1 cellular context compared by ENCODE assay signal in the genomic region with DNA sequence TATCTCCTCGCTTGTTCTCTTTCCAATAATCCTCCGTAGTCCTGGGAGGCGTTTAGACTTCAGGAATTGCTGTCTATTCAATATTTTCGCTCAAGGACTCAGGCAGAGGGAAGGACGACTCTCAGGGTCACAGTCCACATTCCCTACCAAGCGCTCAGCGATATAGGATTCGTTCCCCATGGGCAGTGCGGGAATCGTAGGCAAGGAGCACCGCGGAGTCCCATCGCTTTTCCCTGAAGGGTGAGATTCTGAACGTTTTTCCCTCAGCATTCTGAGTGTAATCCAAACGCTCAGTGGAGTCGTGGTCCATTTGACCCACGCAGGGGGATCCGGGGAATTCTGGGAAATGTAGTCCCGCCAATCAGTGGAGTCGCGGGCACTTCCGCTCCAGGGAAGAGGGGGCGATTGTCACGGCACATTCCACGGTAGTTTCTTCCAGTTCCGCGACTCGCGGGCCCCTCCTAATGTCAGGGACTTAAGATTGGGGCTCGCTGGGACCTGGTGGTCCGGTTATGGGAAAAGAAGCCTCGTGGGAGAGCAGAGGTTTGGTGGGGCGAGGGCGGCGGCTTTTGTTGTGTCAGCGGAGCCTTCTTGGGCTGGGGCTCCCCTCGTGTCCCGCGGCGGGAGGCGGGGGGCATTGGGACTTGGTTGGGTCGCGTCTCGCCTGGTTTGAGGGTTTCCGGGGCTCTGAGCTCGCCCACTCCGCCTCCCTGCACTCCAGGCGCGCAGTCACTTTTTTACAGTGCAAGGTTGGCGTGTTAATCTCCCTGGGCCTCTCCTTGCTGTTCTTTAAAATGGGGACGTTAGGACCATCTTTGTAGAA.
TF ChIP-seq lines count a peak whose summit lies in the region.

A gene (plus strand): TSS at position 364 of the 823 bp plus-strand sequence. CDS start 3,079 bp downstream, outside the sequence.

TF ChIP-seq in K562, 482 proteins besides CTCF, POLR2A, EP300 and RAD21 (continued from another document and continues in another):
- TF ChIP-seq, protein P1, sequence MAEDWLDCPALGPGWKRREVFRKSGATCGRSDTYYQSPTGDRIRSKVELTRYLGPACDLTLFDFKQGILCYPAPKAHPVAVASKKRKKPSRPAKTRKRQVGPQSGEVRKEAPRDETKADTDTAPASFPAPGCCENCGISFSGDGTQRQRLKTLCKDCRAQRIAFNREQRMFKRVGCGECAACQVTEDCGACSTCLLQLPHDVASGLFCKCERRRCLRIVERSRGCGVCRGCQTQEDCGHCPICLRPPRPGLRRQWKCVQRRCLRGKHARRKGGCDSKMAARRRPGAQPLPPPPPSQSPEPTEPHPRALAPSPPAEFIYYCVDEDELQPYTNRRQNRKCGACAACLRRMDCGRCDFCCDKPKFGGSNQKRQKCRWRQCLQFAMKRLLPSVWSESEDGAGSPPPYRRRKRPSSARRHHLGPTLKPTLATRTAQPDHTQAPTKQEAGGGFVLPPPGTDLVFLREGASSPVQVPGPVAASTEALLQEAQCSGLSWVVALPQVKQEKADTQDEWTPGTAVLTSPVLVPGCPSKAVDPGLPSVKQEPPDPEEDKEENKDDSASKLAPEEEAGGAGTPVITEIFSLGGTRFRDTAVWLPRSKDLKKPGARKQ (CRISPR knock-in tag; IDR thresholded peaks at IDR 0.05): peak; percentile 89
- peak; percentile 66; the same call in 1 of the 2 replicates for TF ChIP-seq GABPB1 (CRISPR knock-in tag; IDR thresholded peaks at IDR 0.05)
- no peak for TF ChIP-seq SMAD2 (IDR thresholded peaks at IDR 0.05; ENCODE audit: low read depth, low read length)
- TF ChIP-seq, protein P2, sequence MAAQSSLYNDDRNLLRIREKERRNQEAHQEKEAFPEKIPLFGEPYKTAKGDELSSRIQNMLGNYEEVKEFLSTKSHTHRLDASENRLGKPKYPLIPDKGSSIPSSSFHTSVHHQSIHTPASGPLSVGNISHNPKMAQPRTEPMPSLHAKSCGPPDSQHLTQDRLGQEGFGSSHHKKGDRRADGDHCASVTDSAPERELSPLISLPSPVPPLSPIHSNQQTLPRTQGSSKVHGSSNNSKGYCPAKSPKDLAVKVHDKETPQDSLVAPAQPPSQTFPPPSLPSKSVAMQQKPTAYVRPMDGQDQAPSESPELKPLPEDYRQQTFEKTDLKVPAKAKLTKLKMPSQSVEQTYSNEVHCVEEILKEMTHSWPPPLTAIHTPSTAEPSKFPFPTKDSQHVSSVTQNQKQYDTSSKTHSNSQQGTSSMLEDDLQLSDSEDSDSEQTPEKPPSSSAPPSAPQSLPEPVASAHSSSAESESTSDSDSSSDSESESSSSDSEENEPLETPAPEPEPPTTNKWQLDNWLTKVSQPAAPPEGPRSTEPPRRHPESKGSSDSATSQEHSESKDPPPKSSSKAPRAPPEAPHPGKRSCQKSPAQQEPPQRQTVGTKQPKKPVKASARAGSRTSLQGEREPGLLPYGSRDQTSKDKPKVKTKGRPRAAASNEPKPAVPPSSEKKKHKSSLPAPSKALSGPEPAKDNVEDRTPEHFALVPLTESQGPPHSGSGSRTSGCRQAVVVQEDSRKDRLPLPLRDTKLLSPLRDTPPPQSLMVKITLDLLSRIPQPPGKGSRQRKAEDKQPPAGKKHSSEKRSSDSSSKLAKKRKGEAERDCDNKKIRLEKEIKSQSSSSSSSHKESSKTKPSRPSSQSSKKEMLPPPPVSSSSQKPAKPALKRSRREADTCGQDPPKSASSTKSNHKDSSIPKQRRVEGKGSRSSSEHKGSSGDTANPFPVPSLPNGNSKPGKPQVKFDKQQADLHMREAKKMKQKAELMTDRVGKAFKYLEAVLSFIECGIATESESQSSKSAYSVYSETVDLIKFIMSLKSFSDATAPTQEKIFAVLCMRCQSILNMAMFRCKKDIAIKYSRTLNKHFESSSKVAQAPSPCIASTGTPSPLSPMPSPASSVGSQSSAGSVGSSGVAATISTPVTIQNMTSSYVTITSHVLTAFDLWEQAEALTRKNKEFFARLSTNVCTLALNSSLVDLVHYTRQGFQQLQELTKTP (IDR thresholded peaks at IDR 0.05; ENCODE audit: low read depth in 1 of 2, partially characterized antibody in 2 of 2): peak in 1 of 2 experiments; percentile 85
- no peak for TF ChIP-seq ZNF695 (CRISPR knock-in tag; IDR thresholded peaks at IDR 0.05)
- TF ChIP-seq, protein P3, sequence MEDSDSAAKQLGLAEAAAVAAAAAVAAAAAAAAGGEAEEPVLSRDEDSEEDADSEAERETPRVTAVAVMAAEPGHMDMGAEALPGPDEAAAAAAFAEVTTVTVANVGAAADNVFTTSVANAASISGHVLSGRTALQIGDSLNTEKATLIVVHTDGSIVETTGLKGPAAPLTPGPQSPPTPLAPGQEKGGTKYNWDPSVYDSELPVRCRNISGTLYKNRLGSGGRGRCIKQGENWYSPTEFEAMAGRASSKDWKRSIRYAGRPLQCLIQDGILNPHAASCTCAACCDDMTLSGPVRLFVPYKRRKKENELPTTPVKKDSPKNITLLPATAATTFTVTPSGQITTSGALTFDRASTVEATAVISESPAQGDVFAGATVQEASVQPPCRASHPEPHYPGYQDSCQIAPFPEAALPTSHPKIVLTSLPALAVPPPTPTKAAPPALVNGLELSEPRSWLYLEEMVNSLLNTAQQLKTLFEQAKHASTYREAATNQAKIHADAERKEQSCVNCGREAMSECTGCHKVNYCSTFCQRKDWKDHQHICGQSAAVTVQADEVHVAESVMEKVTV (CRISPR knock-in tag; IDR thresholded peaks at IDR 0.05): no peak
- no peak for TF ChIP-seq RHOXF2B (CRISPR knock-in tag; conservative IDR thresholded peaks at IDR 0.05)
- TF ChIP-seq, protein P4, sequence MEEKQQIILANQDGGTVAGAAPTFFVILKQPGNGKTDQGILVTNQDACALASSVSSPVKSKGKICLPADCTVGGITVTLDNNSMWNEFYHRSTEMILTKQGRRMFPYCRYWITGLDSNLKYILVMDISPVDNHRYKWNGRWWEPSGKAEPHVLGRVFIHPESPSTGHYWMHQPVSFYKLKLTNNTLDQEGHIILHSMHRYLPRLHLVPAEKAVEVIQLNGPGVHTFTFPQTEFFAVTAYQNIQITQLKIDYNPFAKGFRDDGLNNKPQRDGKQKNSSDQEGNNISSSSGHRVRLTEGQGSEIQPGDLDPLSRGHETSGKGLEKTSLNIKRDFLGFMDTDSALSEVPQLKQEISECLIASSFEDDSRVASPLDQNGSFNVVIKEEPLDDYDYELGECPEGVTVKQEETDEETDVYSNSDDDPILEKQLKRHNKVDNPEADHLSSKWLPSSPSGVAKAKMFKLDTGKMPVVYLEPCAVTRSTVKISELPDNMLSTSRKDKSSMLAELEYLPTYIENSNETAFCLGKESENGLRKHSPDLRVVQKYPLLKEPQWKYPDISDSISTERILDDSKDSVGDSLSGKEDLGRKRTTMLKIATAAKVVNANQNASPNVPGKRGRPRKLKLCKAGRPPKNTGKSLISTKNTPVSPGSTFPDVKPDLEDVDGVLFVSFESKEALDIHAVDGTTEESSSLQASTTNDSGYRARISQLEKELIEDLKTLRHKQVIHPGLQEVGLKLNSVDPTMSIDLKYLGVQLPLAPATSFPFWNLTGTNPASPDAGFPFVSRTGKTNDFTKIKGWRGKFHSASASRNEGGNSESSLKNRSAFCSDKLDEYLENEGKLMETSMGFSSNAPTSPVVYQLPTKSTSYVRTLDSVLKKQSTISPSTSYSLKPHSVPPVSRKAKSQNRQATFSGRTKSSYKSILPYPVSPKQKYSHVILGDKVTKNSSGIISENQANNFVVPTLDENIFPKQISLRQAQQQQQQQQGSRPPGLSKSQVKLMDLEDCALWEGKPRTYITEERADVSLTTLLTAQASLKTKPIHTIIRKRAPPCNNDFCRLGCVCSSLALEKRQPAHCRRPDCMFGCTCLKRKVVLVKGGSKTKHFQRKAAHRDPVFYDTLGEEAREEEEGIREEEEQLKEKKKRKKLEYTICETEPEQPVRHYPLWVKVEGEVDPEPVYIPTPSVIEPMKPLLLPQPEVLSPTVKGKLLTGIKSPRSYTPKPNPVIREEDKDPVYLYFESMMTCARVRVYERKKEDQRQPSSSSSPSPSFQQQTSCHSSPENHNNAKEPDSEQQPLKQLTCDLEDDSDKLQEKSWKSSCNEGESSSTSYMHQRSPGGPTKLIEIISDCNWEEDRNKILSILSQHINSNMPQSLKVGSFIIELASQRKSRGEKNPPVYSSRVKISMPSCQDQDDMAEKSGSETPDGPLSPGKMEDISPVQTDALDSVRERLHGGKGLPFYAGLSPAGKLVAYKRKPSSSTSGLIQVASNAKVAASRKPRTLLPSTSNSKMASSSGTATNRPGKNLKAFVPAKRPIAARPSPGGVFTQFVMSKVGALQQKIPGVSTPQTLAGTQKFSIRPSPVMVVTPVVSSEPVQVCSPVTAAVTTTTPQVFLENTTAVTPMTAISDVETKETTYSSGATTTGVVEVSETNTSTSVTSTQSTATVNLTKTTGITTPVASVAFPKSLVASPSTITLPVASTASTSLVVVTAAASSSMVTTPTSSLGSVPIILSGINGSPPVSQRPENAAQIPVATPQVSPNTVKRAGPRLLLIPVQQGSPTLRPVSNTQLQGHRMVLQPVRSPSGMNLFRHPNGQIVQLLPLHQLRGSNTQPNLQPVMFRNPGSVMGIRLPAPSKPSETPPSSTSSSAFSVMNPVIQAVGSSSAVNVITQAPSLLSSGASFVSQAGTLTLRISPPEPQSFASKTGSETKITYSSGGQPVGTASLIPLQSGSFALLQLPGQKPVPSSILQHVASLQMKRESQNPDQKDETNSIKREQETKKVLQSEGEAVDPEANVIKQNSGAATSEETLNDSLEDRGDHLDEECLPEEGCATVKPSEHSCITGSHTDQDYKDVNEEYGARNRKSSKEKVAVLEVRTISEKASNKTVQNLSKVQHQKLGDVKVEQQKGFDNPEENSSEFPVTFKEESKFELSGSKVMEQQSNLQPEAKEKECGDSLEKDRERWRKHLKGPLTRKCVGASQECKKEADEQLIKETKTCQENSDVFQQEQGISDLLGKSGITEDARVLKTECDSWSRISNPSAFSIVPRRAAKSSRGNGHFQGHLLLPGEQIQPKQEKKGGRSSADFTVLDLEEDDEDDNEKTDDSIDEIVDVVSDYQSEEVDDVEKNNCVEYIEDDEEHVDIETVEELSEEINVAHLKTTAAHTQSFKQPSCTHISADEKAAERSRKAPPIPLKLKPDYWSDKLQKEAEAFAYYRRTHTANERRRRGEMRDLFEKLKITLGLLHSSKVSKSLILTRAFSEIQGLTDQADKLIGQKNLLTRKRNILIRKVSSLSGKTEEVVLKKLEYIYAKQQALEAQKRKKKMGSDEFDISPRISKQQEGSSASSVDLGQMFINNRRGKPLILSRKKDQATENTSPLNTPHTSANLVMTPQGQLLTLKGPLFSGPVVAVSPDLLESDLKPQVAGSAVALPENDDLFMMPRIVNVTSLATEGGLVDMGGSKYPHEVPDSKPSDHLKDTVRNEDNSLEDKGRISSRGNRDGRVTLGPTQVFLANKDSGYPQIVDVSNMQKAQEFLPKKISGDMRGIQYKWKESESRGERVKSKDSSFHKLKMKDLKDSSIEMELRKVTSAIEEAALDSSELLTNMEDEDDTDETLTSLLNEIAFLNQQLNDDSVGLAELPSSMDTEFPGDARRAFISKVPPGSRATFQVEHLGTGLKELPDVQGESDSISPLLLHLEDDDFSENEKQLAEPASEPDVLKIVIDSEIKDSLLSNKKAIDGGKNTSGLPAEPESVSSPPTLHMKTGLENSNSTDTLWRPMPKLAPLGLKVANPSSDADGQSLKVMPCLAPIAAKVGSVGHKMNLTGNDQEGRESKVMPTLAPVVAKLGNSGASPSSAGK (IDR thresholded peaks at IDR 0.05): peak; percentile 50; the same call in 1 of the 2 replicates
- TF ChIP-seq NR4A1 (CRISPR knock-in tag; IDR thresholded peaks at IDR 0.05): no peak
- TF ChIP-seq NR4A1 (tag; IDR thresholded peaks at IDR 0.05): no peak
- TF ChIP-seq DDX20 (tag; IDR thresholded peaks at IDR 0.05; ENCODE audit: low read depth): no peak
- peak; percentile 50 for TF ChIP-seq HNRNPLL (IDR thresholded peaks at IDR 0.05; ENCODE audit: low read depth, low read length, poor library complexity, severe bottlenecking)
- no peak for TF ChIP-seq ATF1 (CRISPR knock-in tag; IDR thresholded peaks at IDR 0.05)
- TF ChIP-seq ATF1 (tag; IDR thresholded peaks at IDR 0.05): 0 out of 2 replicates have a peak, but pooled peaks have one; percentile 25
- TF ChIP-seq FUS (optimal IDR thresholded peaks at IDR 0.05; ENCODE audit: low read depth, low read length): no peak
- peak; percentile 72 to 78 for TF ChIP-seq KDM1A (IDR thresholded peaks at IDR 0.05)
- peak in 1 of 2 experiments; percentile 16; a peak in 1 of 3 replicates for TF ChIP-seq CBX3 (IDR thresholded peaks at IDR 0.05; ENCODE audit: borderline replicate concordance in 1 of 2, low read length in 2 of 2)
- TF ChIP-seq NCOR1 (IDR thresholded peaks at IDR 0.05): no peak
- TF ChIP-seq, protein P5, sequence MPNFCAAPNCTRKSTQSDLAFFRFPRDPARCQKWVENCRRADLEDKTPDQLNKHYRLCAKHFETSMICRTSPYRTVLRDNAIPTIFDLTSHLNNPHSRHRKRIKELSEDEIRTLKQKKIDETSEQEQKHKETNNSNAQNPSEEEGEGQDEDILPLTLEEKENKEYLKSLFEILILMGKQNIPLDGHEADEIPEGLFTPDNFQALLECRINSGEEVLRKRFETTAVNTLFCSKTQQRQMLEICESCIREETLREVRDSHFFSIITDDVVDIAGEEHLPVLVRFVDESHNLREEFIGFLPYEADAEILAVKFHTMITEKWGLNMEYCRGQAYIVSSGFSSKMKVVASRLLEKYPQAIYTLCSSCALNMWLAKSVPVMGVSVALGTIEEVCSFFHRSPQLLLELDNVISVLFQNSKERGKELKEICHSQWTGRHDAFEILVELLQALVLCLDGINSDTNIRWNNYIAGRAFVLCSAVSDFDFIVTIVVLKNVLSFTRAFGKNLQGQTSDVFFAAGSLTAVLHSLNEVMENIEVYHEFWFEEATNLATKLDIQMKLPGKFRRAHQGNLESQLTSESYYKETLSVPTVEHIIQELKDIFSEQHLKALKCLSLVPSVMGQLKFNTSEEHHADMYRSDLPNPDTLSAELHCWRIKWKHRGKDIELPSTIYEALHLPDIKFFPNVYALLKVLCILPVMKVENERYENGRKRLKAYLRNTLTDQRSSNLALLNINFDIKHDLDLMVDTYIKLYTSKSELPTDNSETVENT (CRISPR knock-in tag; IDR thresholded peaks at IDR 0.05): no peak
- TF ChIP-seq, protein P6, sequence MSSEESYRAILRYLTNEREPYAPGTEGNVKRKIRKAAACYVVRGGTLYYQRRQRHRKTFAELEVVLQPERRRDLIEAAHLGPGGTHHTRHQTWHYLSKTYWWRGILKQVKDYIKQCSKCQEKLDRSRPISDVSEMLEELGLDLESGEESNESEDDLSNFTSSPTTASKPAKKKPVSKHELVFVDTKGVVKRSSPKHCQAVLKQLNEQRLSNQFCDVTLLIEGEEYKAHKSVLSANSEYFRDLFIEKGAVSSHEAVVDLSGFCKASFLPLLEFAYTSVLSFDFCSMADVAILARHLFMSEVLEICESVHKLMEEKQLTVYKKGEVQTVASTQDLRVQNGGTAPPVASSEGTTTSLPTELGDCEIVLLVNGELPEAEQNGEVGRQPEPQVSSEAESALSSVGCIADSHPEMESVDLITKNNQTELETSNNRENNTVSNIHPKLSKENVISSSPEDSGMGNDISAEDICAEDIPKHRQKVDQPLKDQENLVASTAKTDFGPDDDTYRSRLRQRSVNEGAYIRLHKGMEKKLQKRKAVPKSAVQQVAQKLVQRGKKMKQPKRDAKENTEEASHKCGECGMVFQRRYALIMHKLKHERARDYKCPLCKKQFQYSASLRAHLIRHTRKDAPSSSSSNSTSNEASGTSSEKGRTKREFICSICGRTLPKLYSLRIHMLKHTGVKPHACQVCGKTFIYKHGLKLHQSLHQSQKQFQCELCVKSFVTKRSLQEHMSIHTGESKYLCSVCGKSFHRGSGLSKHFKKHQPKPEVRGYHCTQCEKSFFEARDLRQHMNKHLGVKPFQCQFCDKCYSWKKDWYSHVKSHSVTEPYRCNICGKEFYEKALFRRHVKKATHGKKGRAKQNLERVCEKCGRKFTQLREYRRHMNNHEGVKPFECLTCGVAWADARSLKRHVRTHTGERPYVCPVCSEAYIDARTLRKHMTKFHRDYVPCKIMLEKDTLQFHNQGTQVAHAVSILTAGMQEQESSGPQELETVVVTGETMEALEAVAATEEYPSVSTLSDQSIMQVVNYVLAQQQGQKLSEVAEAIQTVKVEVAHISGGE (CRISPR knock-in tag; IDR thresholded peaks at IDR 0.05): peak in 1 of 3 experiments; percentile 48; a peak in 1 of 6 replicates
- TF ChIP-seq STAG1 (CRISPR knock-in tag; IDR thresholded peaks at IDR 0.05; ENCODE audit: borderline replicate concordance): no peak
- TF ChIP-seq PHF8 (IDR thresholded peaks at IDR 0.05; ENCODE audit: borderline replicate concordance, low read length): peak; percentile 32; the same call in 1 of the 2 replicates
- TF ChIP-seq NFYB (IDR thresholded peaks at IDR 0.05; ENCODE audit: extremely low read depth, insufficient read length): peak; percentile 10
